Comparison of ENCODE assay signal across 27 cellular contexts in the genomic region with DNA sequence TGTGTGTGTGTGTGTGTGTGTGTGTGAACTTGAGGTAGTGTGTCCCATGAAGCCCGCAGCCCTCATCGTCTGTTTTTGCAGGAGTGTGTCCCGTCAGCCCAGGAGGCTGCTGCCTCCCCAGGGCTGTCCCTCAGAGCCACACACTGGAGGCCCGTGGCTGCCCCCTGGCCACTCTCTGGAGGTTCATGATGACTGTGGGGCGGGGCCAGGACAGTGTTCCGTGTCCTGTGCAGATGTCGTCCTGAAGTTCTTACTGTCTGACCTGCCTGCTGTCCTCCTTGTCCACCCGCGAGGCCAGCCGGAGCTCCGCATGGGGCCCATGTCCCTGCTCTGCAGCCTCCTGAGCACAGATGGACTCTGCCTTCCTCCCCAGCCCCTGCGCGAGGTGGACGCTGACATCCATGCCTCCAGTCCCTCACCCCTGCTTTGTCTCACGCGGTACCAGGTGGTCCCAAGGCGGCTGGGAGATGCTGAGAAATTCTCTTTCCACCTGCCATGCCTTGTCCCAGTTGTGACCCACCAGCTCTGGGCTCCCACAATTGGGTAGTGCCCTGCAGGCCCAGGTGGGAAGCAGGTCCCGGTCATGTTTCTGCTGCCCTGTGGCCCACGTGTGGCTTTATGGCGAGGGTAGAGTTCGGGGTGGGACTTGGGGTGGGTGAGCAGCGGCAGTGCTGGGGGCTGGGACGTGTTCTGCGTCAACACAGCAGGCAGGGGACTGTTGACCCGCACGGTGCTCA.
DNase-seq lines count a peak whose midpoint lies in the region; ATAC-seq, FAIRE-seq and TF ChIP-seq lines count a peak whose summit lies in the region.
"Had no signal": no experiment of that assay in that cellular context is flagged by ENCODE, and none has a peak within 500 bp of the region (broad histone marks: within the 10 kb centered on the region; RNA-seq: fewer than 3 reads in every experiment).

No MANE protein-coding gene starts in this region.

- H3K36me3 ChIP-seq in right lobe of liver (no peaks in the 10 kb centered on the region), HepG2 (replicated peaks in 1 of 2; ENCODE audit: control insufficient read depth in 1 of 2, insufficient read depth in 2 of 2, low read length in 2 of 2) (no peaks in the 10 kb centered on the region), neural progenitor cell (no peaks in the 10 kb centered on the region), aorta (ENCODE audit: control insufficient read depth in 1 of 2, insufficient read depth in 2 of 2, low read length in 1 of 2) (no peaks in the 10 kb centered on the region)

- H3K9ac ChIP-seq in HepG2 (ENCODE audit: insufficient read depth, low read depth, low read length) (no peak overlapping the region), neural progenitor cell (no peak overlapping the region)

- no peak for FAIRE-seq in HepG2 (lab: Jason Lieb, UNC)
- FAIRE-seq: GM18507, keratinocyte had no signal

- H3K4me1 ChIP-seq in right lobe of liver (no peaks in the 10 kb centered on the region), HepG2 (ENCODE audit: insufficient read depth, low read length) (no peaks in the 10 kb centered on the region), neural progenitor cell (no peaks in the 10 kb centered on the region), aorta (ENCODE audit: control insufficient read depth in 1 of 2, insufficient read depth in 2 of 2, low read length in 2 of 2) (no peaks in the 10 kb centered on the region)
- H3K4me1 ChIP-seq: Caco-2 had no signal

- TF ChIP-seq CTCF in right lobe of liver (IDR thresholded peaks at IDR 0.05) (no peak), HepG2 (CRISPR knock-in tag; IDR thresholded peaks at IDR 0.05) (no peak), neural progenitor cell (IDR thresholded peaks at IDR 0.05) (no peak)

- H4K20me1 ChIP-seq in HepG2 (ENCODE audit: insufficient read depth, low read length) = no peaks in the 10 kb centered on the region
- H4K20me1 ChIP-seq in neural progenitor cell (ENCODE audit: low read depth) = no peaks in the 10 kb centered on the region

- DNase-seq in right lobe of liver (peak in 2 of 3 donors; percentile 26 to 33), HepG2 (ENCODE audit: low spot score) (no peak), left cardiac atrium (peak; percentile 14), neural progenitor cell (ENCODE audit: low spot score) (no peak), aorta (peak; percentile 32 to 70)
- DNase-seq: ACHN; activated CD4-positive, alpha-beta memory T cell treated with anti-CD3 and anti-CD28 coated beads for 36 hours; activated effector memory CD4-positive, alpha-beta T cell treated with Interleukin-2 at 50 U/mL for 16 hours; activated naive CD8-positive, alpha-beta T cell treated with anti-CD3 and anti-CD28 coated beads, Interleukin-2, amount 50 U/mL, for 24 hours; Caco-2; DND-41; H9; mammary epithelial cell; NCI-H1105 treated with DMSO at 0.1 percent for 48 hours; NCI-H2029 treated with DMSO at 0.1 percent for 48 hours; NCI-H2227 treated with DMSO at 0.1 percent for 48 hours; NCI-H526 treated with DMSO at 0.1 percent for 48 hours; T-cell had no signal

- in situ Hi-C loops in HepG2 (cut with HindIII; ENCODE audit: extremely low pct_ligation_motif_present, low pct_unique_long_range_greater_than_20kb) = no loop called here

- TF ChIP-seq POLR2A in right lobe of liver (IDR thresholded peaks at IDR 0.05) (no peak), HepG2 (IDR thresholded peaks at IDR 0.05; ENCODE audit: insufficient read depth in 1 of 2, low read depth in 2 of 2, low read length in 2 of 2) (no peak)

- H3K9me3 ChIP-seq in right lobe of liver (no peaks in the 10 kb centered on the region), HepG2 (ENCODE audit: low read length) (no peaks in the 10 kb centered on the region), neural progenitor cell (ENCODE audit: low read depth) (no peaks in the 10 kb centered on the region), aorta (ENCODE audit: control insufficient read depth, low read length) (no peaks in the 10 kb centered on the region)
- H3K9me3 ChIP-seq: Caco-2 had no signal

- H3K4me1 Mint-ChIP-seq in neural progenitor cell = peaks cover 19% of the 10 kb centered on the region

- POLR2A ChIA-PET in HepG2 (lab: Yijun Ruan, JAX) = no interaction called here

- intact Hi-C loops in right lobe of liver (cut with DNase I) (no loop called here), HepG2 (cut with micrococcal nuclease; ENCODE audit: unreplicated experiment) (no loop called here), left cardiac atrium (cut with DNase I) (no loop called here), aorta (cut with DNase I) (no loop called here)

- H3K27me3 Mint-ChIP-seq in neural progenitor cell (ENCODE audit: insufficient read depth, low read depth) = peaks cover 5% of the 10 kb centered on the region
- H3K27me3 Mint-ChIP-seq: activated CD4-positive, alpha-beta memory T cell treated with anti-CD3 and anti-CD28 coated beads for 36 hours; activated naive CD8-positive, alpha-beta T cell treated with anti-CD3 and anti-CD28 coated beads, Interleukin-2, amount 50 U/mL, for 24 hours; T-cell had no signal

- H3K4me2 ChIP-seq in HepG2 (ENCODE audit: low read depth, low read length) (no peak overlapping the region), neural progenitor cell (no peak overlapping the region)
- H3K4me2 ChIP-seq: smooth muscle cell had no signal

- TF ChIP-seq EP300 in HepG2 (IDR thresholded peaks at IDR 0.05; ENCODE audit: low read depth in 2 of 2, low read length in 2 of 2) (no peak), HepG2 (CRISPR knock-in tag; IDR thresholded peaks at IDR 0.05; ENCODE audit: borderline replicate concordance) (no peak)

- no peak for TF ChIP-seq RAD21 in HepG2 (CRISPR knock-in tag; IDR thresholded peaks at IDR 0.05)

- H3K4me3 ChIP-seq in right lobe of liver (no peak overlapping the region), HepG2 (replicated peaks in 1 of 3; ENCODE audit: insufficient read depth in 1 of 3, low read depth in 2 of 3, low read length in 3 of 3) (no peak overlapping the region), neural progenitor cell (no peak overlapping the region), aorta (ENCODE audit: low read length in 2 of 2) (no peak overlapping the region)
- H3K4me3 ChIP-seq: smooth muscle cell, upper lobe of left lung had no signal

- H3K27me3 ChIP-seq in right lobe of liver (no peaks in the 10 kb centered on the region), HepG2 (ENCODE audit: control insufficient read depth in 1 of 2, insufficient read depth in 2 of 2, low read length in 2 of 2) (peaks cover 21 to 57% of the 10 kb centered on the region in 2 experiments), neural progenitor cell (no peaks in the 10 kb centered on the region), aorta (ENCODE audit: control insufficient read depth in 1 of 2, insufficient read depth in 2 of 2, low read length in 1 of 2) (no peaks in the 10 kb centered on the region)
- H3K27me3 ChIP-seq: neutrophil, upper lobe of left lung had no signal

- H2AFZ ChIP-seq in HepG2 (ENCODE audit: low read length) (no peak overlapping the region), neural progenitor cell (replicated peaks) (no peak overlapping the region)

- 83% methylated on average over 1 of the region's 26 CpGs for WGBS in right lobe of liver (ENCODE audit: insufficient coverage, low coverage, low lambda C conversion rate, missing lambda C conversion rate)
- 13% methylated on average over 10 of the region's 26 CpGs for WGBS in HepG2 (ENCODE audit: low lambda C conversion rate)
- 94 to 96% methylated on average over 25 to 26 of the region's 26 CpGs for WGBS in aorta, 2 donors

- H3F3A ChIP-seq in neural progenitor cell (ENCODE audit: low read depth) = no peaks in the 10 kb centered on the region

- no peak overlapping the region for H3K4me3 Mint-ChIP-seq in neural progenitor cell
- H3K4me3 Mint-ChIP-seq: activated CD4-positive, alpha-beta memory T cell treated with anti-CD3 and anti-CD28 coated beads for 36 hours; activated naive CD8-positive, alpha-beta T cell treated with anti-CD3 and anti-CD28 coated beads, Interleukin-2, amount 50 U/mL, for 24 hours; H9; T-cell had no signal

- H3K27ac Mint-ChIP-seq in neural progenitor cell = peak overlapping the region; percentile 50
- H3K27ac Mint-ChIP-seq: activated CD4-positive, alpha-beta memory T cell treated with anti-CD3 and anti-CD28 coated beads for 36 hours; activated naive CD8-positive, alpha-beta T cell treated with anti-CD3 and anti-CD28 coated beads, Interleukin-2, amount 50 U/mL, for 24 hours; T-cell had no signal

- peaks cover 2% of the 10 kb centered on the region for H3K9me3 Mint-ChIP-seq in neural progenitor cell
- H3K9me3 Mint-ChIP-seq: activated CD4-positive, alpha-beta memory T cell treated with anti-CD3 and anti-CD28 coated beads for 36 hours; activated naive CD8-positive, alpha-beta T cell treated with anti-CD3 and anti-CD28 coated beads, Interleukin-2, amount 50 U/mL, for 24 hours; H9; T-cell had no signal

- H3K27ac ChIP-seq in right lobe of liver (no peak overlapping the region), HepG2 (ENCODE audit: extremely low read length, insufficient read depth, low read length) (no peak overlapping the region), neural progenitor cell (no peak overlapping the region), aorta (ENCODE audit: low read depth in 1 of 2, low read length in 2 of 2) (no peak overlapping the region)
- H3K27ac ChIP-seq: epithelial cell of prostate, neutrophil, upper lobe of left lung had no signal

- no peaks in the 10 kb centered on the region for H3K36me3 Mint-ChIP-seq in neural progenitor cell

- ATAC-seq in right lobe of liver = no peak
- no peak for ATAC-seq in HepG2
- ATAC-seq in left cardiac atrium = no peak
- no peak for ATAC-seq in aorta (ENCODE audit: low FRiP score)
- no peak for ATAC-seq in GM21360 (IDR thresholded peaks at IDR 0.05; ENCODE audit: unreplicated experiment)
- ATAC-seq in HG03469 (IDR thresholded peaks at IDR 0.05; ENCODE audit: unreplicated experiment) = no peak
- ATAC-seq in HG02798 (IDR thresholded peaks at IDR 0.05; ENCODE audit: poor library complexity, unreplicated experiment) = no peak
- ATAC-seq: activated naive CD8-positive, alpha-beta T cell treated with anti-CD3 and anti-CD28 coated beads, Interleukin-2, amount 50 U/mL, for 24 hours; T-cell had no signal

- no TSS peak for BruUV-seq in HepG2 (replicated peaks; lab: Mats Ljungman, UMichigan)

- CTCF ChIA-PET in HepG2 (lab: Yijun Ruan, JAX; ENCODE audit: low intra/inter-chr PET ratio, low total read pairs) = no interaction called here

- H3K79me2 ChIP-seq in HepG2 (ENCODE audit: insufficient read depth, low read length) = no peaks in the 10 kb centered on the region
- H3K79me2 ChIP-seq in neural progenitor cell (ENCODE audit: low read depth) = no peaks in the 10 kb centered on the region

TF ChIP-seq in HepG2, 621 proteins besides CTCF, POLR2A, EP300 and RAD21 (continues in another document):
- no peak for TF ChIP-seq SRF (IDR thresholded peaks at IDR 0.05; ENCODE audit: low read depth, low read length)
- no peak for TF ChIP-seq POLR2G (IDR thresholded peaks at IDR 0.05; ENCODE audit: low read depth, low read length)
- TF ChIP-seq KLF6 (CRISPR knock-in tag; IDR thresholded peaks at IDR 0.05) = no peak

Comparison
In these comparisons a context has a peak if more than half of its experiments do, and no peak if none do; other contexts are left out.
1. DNase-seq: peak in right lobe of liver (2 of 3), left cardiac atrium (single experiment) and aorta (2 of 2); none in HepG2 (single experiment) and neural progenitor cell (single experiment).